10 cellular contexts compared by ENCODE assay signal in the genomic region with DNA sequence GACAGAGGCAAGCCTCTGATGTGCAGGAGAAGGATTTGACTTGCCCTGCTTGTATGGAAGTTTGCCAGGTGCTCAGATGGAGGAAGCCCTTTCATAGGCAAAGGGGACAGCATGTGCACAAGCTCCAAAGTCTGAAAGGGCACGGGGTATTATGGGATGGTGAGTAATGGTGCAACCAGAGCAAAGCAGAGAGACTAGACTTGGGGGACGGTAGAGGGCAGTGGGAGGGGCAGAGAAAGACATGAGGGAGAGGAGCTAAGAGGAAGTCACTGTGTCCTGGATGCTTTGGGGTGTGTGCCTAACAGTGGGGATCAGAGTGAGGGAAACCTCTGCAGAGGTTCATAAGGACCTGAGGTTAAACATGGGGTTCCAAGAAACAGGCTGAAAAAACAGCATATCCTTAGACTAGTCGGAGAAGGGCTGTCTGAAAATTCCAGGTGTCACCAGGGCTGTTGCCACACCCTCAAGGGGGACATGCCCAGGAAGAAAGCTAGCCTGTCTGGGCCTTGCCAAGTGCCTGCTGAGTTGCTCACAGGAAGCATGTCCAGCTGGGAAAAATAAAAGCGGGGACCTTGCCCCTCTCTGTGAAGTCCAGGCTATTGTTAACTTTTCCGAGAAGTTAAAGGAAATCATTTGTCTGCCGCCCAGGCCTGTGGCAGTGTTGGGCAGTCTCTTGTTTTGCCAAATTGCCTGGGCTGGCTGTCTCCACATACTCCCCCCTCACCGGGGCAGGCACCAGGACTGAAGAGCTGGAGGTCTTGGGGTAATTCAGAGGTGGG. TPM values are rescaled to one million over a fixed set of nuclear protein-coding genes. Genes with fewer than 3 reads are reported as not detected.
DNase-seq lines count a peak whose midpoint lies in the region; ATAC-seq, FAIRE-seq and TF ChIP-seq lines count a peak whose summit lies in the region.
"Had no signal": no experiment of that assay in that cellular context is flagged by ENCODE, and none has a peak within 500 bp of the region (broad histone marks: within the 10 kb centered on the region; RNA-seq: fewer than 3 reads in every experiment).

No MANE protein-coding gene starts in this region.

- peak overlapping the region; percentile 57 for H3K4me2 ChIP-seq in keratinocyte (ENCODE audit: control insufficient read depth, extremely low read depth, insufficient read depth, low read depth, low read length)

- intact Hi-C loops in MCF 10A (cut with micrococcal nuclease) (loop anchor here (2.0 kb wide), 1 partner anchor 17 kb away; no protein-coding TSS in a partner anchor), transverse colon (cut with DNase I; ENCODE audit: low total_unique reads) (no loop called here)

- TF ChIP-seq CTCF in MCF 10A (IDR thresholded peaks at IDR 0.05; ENCODE audit: unreplicated experiment) (no peak), keratinocyte (optimal IDR thresholded peaks at IDR 0.05 in 1 of 3, IDR thresholded peaks at IDR 0.05 in 1 of 3, conservative IDR thresholded peaks at IDR 0.05 in 1 of 3; ENCODE audit: extremely low read depth in 1 of 3, insufficient read depth in 2 of 3, low read length in 3 of 3) (no peak), transverse colon (IDR thresholded peaks at IDR 0.05) (no peak)

- POLR2A ChIA-PET in MCF 10A (lab: Yijun Ruan, JAX): interaction anchor here (0.9 to 2.6 kb wide), 6 partner anchors 11 to 140 kb away, joined by 3 to 11 read pairs (median 4); a partner anchor contains a TSS

- H3K79me2 ChIP-seq in keratinocyte (ENCODE audit: control insufficient read depth, insufficient read depth, low read length): no peaks in the 10 kb centered on the region

- WGBS in transverse colon (ENCODE audit: low coverage in 1 of 2), 2 donors: 53 to 56% methylated on average over 6 to 7 of the region's 7 CpGs

- FAIRE-seq in keratinocyte (lab: Jason Lieb, UNC): peak; percentile 62

- TF ChIP-seq EP300 in transverse colon (IDR thresholded peaks at IDR 0.05; ENCODE audit: low read depth): no peak

- peak overlapping the region; percentile 89 for H3K27ac Mint-ChIP-seq in MCF 10A (ENCODE audit: low read depth, unreplicated experiment)

- in situ Hi-C loops in transverse colon (cut with MboI; ENCODE audit: low pct_ligation_motif_present in 1 of 4, low pct_unique_long_range_greater_than_20kb in 1 of 4, low sequenced_read_pairs in 3 of 4): no loop called here

- H4K20me1 ChIP-seq in keratinocyte (ENCODE audit: control insufficient read depth, extremely low read depth, insufficient read depth, low read length): no peaks in the 10 kb centered on the region

- H3K9me3 ChIP-seq in keratinocyte (ENCODE audit: control insufficient read depth, low read depth, low read length): no peaks in the 10 kb centered on the region
- no peaks in the 10 kb centered on the region for H3K9me3 ChIP-seq in transverse colon

- H3K36me3 Mint-ChIP-seq in MCF 10A (ENCODE audit: insufficient read depth, unreplicated experiment): peaks cover 27% of the 10 kb centered on the region
- H3K36me3 Mint-ChIP-seq in activated T-cell treated with anti-CD3 and anti-CD28 coated beads, Interleukin-2, amount 50 U/mL, for 4 hours (ENCODE audit: insufficient read depth): no peaks in the 10 kb centered on the region

- dilution Hi-C loops in keratinocyte (cut with MboI; ENCODE audit: extremely low pct_ligation_motif_present, low sequenced_read_pairs): loop anchor here (10.0 kb wide), 2 partner anchors 147 to 237 kb away; no protein-coding TSS in a partner anchor

- no peaks in the 10 kb centered on the region for H3K9me3 Mint-ChIP-seq in MCF 10A (ENCODE audit: unreplicated experiment)
- no peaks in the 10 kb centered on the region for H3K9me3 Mint-ChIP-seq in activated T-cell treated with anti-CD3 and anti-CD28 coated beads, Interleukin-2, amount 50 U/mL, for 4 hours

- CTCF ChIA-PET in MCF 10A (lab: Yijun Ruan, JAX): interaction anchor here (0.7 to 2.7 kb wide), 6 partner anchors 8 to 141 kb away, joined by 3 to 11 read pairs (median 3); no protein-coding TSS in a partner anchor

- peaks cover 36% of the 10 kb centered on the region for H3K4me1 ChIP-seq in keratinocyte (ENCODE audit: control insufficient read depth, extremely low read depth, insufficient read depth, low read length)
- H3K4me1 ChIP-seq in transverse colon: peaks cover 0 to 12% (median 11%) of the 10 kb centered on the region in 4 donors

- H3K27ac ChIP-seq in keratinocyte (ENCODE audit: control insufficient read depth, insufficient read depth, low read length): peak overlapping the region; percentile 62
- peak overlapping the region in 2 of 4 donors; percentile 13 to 21 for H3K27ac ChIP-seq in transverse colon

- H3K27me3 Mint-ChIP-seq in MCF 10A (ENCODE audit: insufficient read depth, unreplicated experiment): no peaks in the 10 kb centered on the region
- peaks cover 26% of the 10 kb centered on the region for H3K27me3 Mint-ChIP-seq in activated T-cell treated with anti-CD3 and anti-CD28 coated beads, Interleukin-2, amount 50 U/mL, for 4 hours (ENCODE audit: low read depth)

- peak overlapping the region in 1 of 3 experiments; percentile 17 for H3K4me3 ChIP-seq in keratinocyte (ENCODE audit: control insufficient read depth in 2 of 3, extremely low read depth in 1 of 3, insufficient read depth in 2 of 3, low read depth in 1 of 3, low read length in 3 of 3)
- H3K4me3 ChIP-seq in transverse colon: no peak overlapping the region

- TF ChIP-seq POLR2A in transverse colon (IDR thresholded peaks at IDR 0.05): no peak

- peak overlapping the region; percentile 21 for H2AFZ ChIP-seq in keratinocyte (ENCODE audit: control insufficient read depth, low read length)

- H3K4me1 Mint-ChIP-seq in MCF 10A (ENCODE audit: insufficient read depth, unreplicated experiment): peaks cover 25% of the 10 kb centered on the region
- no peaks in the 10 kb centered on the region for H3K4me1 Mint-ChIP-seq in activated T-cell treated with anti-CD3 and anti-CD28 coated beads, Interleukin-2, amount 50 U/mL, for 4 hours (ENCODE audit: low read depth)

- no peaks in the 10 kb centered on the region for H3K9me1 ChIP-seq in keratinocyte (ENCODE audit: control insufficient read depth, extremely low read depth, insufficient read depth, low read length)

- peak overlapping the region; percentile 11 for H3K9ac ChIP-seq in keratinocyte (ENCODE audit: control insufficient read depth, extremely low read depth, insufficient read depth, low read length)

- DNase-seq in MV-4-11 (lab: John Stamatoyannopoulos, UW) (peak; percentile 55), MCF 10A (ENCODE audit: unreplicated experiment) (peak; percentile 76), keratinocyte (ENCODE audit: low read depth, low spot score) (no peak), transverse colon (peak; percentile 17)
- DNase-seq in activated CD4-positive, alpha-beta T cell treated with anti-CD3 and anti-CD28 coated beads, Interleukin-2, amount 50 U/mL, for 4 hours: no peak
- DNase-seq in activated T-cell treated with anti-CD3 and anti-CD28 coated beads, Interleukin-2, amount 50 U/mL, for 4 hours: no peak
- DNase-seq: amygdala, H7, NCI-H2081 had no signal

- H3K36me3 ChIP-seq in keratinocyte (ENCODE audit: control insufficient read depth in 2 of 2, extremely low read depth in 1 of 2, insufficient read depth in 2 of 2, low read length in 2 of 2) (peaks cover 0 to 3% of the 10 kb centered on the region in 2 experiments), transverse colon (no peaks in the 10 kb centered on the region)

- no TSS peak for BruUV-seq in MCF 10A (replicated peaks; lab: Mats Ljungman, UMichigan)

- peak overlapping the region; percentile 10 for H3K4me3 Mint-ChIP-seq in MCF 10A (ENCODE audit: unreplicated experiment)
- H3K4me3 Mint-ChIP-seq in activated T-cell treated with anti-CD3 and anti-CD28 coated beads, Interleukin-2, amount 50 U/mL, for 4 hours: no peak overlapping the region

- H3K27me3 ChIP-seq in keratinocyte (ENCODE audit: control insufficient read depth, extremely low read depth, insufficient read depth, low read length): no peaks in the 10 kb centered on the region
- H3K27me3 ChIP-seq in transverse colon: no peaks in the 10 kb centered on the region

- no peak for ATAC-seq in GM18511 (IDR thresholded peaks at IDR 0.05; ENCODE audit: unreplicated experiment)
- ATAC-seq in activated T-cell treated with anti-CD3 and anti-CD28 coated beads, Interleukin-2, amount 50 U/mL, for 4 hours: no peak

RNA-seq across cellular contexts. Expression of a gene that starts 47.1 kb away (rescaled TPM):
- 11.0 and 14.8 TPM in 2 replicates for total RNA-seq in MCF 10A (2022)
- polyA plus RNA-seq in keratinocyte: 10.0 to 15.1 TPM (median 13.9 TPM) in 3 replicates
- 4.2 TPM for polyA plus RNA-seq in keratinocyte (2011; ENCODE audit: low read depth)
- 3.8 and 6.2 TPM in 2 replicates for polyA plus RNA-seq in keratinocyte (2011; cell fraction: cytosol; rRNA removed)
- polyA plus RNA-seq in keratinocyte (2011; cell fraction: nucleus; rRNA removed): 17.4 and 18.9 TPM in 2 replicates
- polyA plus RNA-seq in keratinocyte (2012; ENCODE audit: low replicate concordance): 5.4 and 7.3 TPM in 2 replicates
- 21.3 to 32.9 TPM (median 22.6 TPM) in 3 replicates for polyA minus RNA-seq in keratinocyte
- polyA minus RNA-seq in keratinocyte (2011; cell fraction: cytosol; rRNA and poly(A)+ RNA removed): 5.6 TPM
- 15.0 and 34.4 TPM in 2 replicates for polyA minus RNA-seq in keratinocyte (2011; cell fraction: nucleus; rRNA and poly(A)+ RNA removed)
- 1 to 10 TPM; 2.0 to 9.7 (median 8.0) TPM for total RNA-seq in transverse colon
- total RNA-seq in activated T-cell treated with anti-CD3 and anti-CD28 coated beads, Interleukin-2, amount 50 U/mL, for 4 hours: 1 to 10 TPM; 2.3 to 6.5 (median 3.6) TPM
- total RNA-seq: H7 had no signal

Comparison
In these comparisons a context has a peak if more than half of its experiments do, and no peak if none do; other contexts are left out.
1. DNase-seq: peak in MV-4-11 (single experiment), MCF 10A (single experiment) and transverse colon (single experiment); none in keratinocyte (single experiment), activated CD4-positive, alpha-beta T cell treated with anti-CD3 and anti-CD28 coated beads, Interleukin-2, amount 50 U/mL, for 4 hours (0 of 2) and activated T-cell treated with anti-CD3 and anti-CD28 coated beads, Interleukin-2, amount 50 U/mL, for 4 hours (single experiment).